In the genomic region with DNA sequence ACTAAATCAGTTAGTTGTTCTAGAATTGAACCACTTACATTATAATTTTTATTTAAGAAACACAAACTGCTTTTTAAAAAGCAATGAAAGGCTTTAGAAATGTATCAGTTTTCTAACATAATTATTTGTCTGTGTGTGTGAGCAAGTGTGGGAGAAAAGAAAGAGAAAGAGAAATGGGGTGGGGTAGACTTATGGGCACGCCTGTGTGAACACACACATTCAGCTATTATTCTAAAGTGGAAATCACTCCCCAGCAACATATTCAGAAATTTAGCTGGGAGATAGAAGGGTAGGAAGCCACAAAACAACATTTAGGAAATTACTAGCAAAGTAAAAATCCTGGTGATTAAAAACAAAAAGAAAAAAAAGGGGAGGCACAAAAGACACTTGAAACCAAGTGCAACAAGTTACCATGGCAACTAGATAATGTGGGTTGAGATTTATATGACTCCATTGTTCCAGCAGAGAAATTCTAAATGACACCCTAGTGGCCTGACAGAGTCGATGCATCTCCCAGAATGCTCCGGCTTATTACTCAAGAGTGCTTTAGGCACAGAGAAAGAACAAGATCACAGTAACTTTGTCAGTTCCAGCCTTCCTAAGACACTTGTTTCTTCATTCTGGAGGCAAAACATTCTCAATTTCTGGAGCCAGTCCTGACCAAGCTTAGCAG, we compare ENCODE assay signal across 9 cellular contexts.
DNase-seq lines count a peak whose midpoint lies in the region; ATAC-seq and TF ChIP-seq lines count a peak whose summit lies in the region.
"Had no signal": no experiment of that assay in that cellular context is flagged by ENCODE, and none has a peak within 500 bp of the region (broad histone marks: within the 10 kb centered on the region; RNA-seq: fewer than 3 reads in every experiment).

No MANE protein-coding gene starts in this region.

- no peak overlapping the region for H3K4me3 ChIP-seq in upper lobe of right lung
- H3K4me3 ChIP-seq: thoracic aorta had no signal

- H3K27me3 ChIP-seq in upper lobe of right lung, result no peaks in the 10 kb centered on the region

- intact Hi-C loops in upper lobe of right lung (cut with DNase I), result no loop called here

- no peaks in the 10 kb centered on the region for H3K36me3 ChIP-seq in upper lobe of right lung
- H3K36me3 ChIP-seq: thoracic aorta had no signal

- ATAC-seq in GM19043 (IDR thresholded peaks at IDR 0.05; ENCODE audit: low read depth, unreplicated experiment), result peak; percentile 65
- ATAC-seq in HG03439 (IDR thresholded peaks at IDR 0.05; ENCODE audit: unreplicated experiment), result peak; percentile 63
- ATAC-seq in upper lobe of right lung, result no peak
- no peak for ATAC-seq in GM19324 (IDR thresholded peaks at IDR 0.05; ENCODE audit: low FRiP score, unreplicated experiment)

- H3K9me3 ChIP-seq in upper lobe of right lung, result no peaks in the 10 kb centered on the region
- H3K9me3 ChIP-seq: thoracic aorta had no signal

- TF ChIP-seq CTCF in upper lobe of right lung (IDR thresholded peaks at IDR 0.05), result no peak

- H3K27ac ChIP-seq in upper lobe of right lung, result no peak overlapping the region
- H3K27ac ChIP-seq: thoracic aorta had no signal

- no peaks in the 10 kb centered on the region for H3K4me1 ChIP-seq in upper lobe of right lung

- DNase-seq in CMK (ENCODE audit: low read depth) (peak; percentile 33), RPMI8226 (peak; percentile 23), iris pigment epithelial cell (ENCODE audit: low read depth) (peak; percentile 64), upper lobe of right lung (no peak)
- no peak for DNase-seq in NK-92 treated with Interleukin-12 subunit alpha and Interleukin-12 subunit beta, amount 100 ng/mL, for 24 hours (lab: John Stamatoyannopoulos, UW)

Comparison
In these comparisons a context has a peak if more than half of its experiments do, and no peak if none do; other contexts are left out.
1. DNase-seq: peak in CMK (single experiment), RPMI8226 (single experiment) and iris pigment epithelial cell (single experiment); none in upper lobe of right lung (single experiment) and NK-92 treated with Interleukin-12 subunit alpha and Interleukin-12 subunit beta, amount 100 ng/mL, for 24 hours (single experiment).
2. ATAC-seq: peak in GM19043 (single experiment) and HG03439 (single experiment); none in upper lobe of right lung (single experiment) and GM19324 (single experiment).